ENCODE assay signal across 21 cellular contexts in genomic region chr14:53523226-53523625, GRCh38.
"Had no signal": no experiment of that assay in that cellular context is flagged by ENCODE, and none has a peak within 500 bp of the region (broad histone marks: within the 10 kb centered on the region; RNA-seq: fewer than 3 reads in every experiment).

No MANE protein-coding gene starts in this region.

- H3K4me3 Mint-ChIP-seq: naive thymus-derived CD4-positive, alpha-beta T cell; nephron progenitor cell had no signal

- H3K36me3 ChIP-seq: sigmoid colon, stomach, thoracic aorta had no signal

- H3K27ac Mint-ChIP-seq: naive thymus-derived CD4-positive, alpha-beta T cell; nephron progenitor cell had no signal

- ATAC-seq: esophagus mucosa; foreskin keratinocyte; left cardiac atrium; left ventricle myocardium superior; naive thymus-derived CD4-positive, alpha-beta T cell had no signal

- H3K4me3 ChIP-seq: hepatocyte, lung, sigmoid colon, stomach, thoracic aorta had no signal

- DNase-seq: effector memory CD4-positive, alpha-beta T cell; foreskin keratinocyte; head of caudate nucleus; kidney; left cardiac atrium; left ventricle myocardium superior; mesendoderm; naive thymus-derived CD4-positive, alpha-beta T cell; nephron progenitor cell; posterior cingulate gyrus; sigmoid colon; small intestine; stimulated activated CD4-positive, alpha-beta T cell treated with anti-CD3 and anti-CD28 coated beads, Interleukin-12 subunit alpha, Interleukin-12 subunit beta, amount 100 ng/mL, for 4 hours; stimulated activated naive CD4-positive, alpha-beta T cell; stomach; substantia nigra; trophoblast cell had no signal

- H3K9me3 ChIP-seq: sigmoid colon, stomach, thoracic aorta had no signal

- H3K27me3 ChIP-seq: foreskin keratinocyte, hepatocyte, sigmoid colon, stomach had no signal

- H3K27me3 Mint-ChIP-seq: naive thymus-derived CD4-positive, alpha-beta T cell had no signal
